In the genomic region with DNA sequence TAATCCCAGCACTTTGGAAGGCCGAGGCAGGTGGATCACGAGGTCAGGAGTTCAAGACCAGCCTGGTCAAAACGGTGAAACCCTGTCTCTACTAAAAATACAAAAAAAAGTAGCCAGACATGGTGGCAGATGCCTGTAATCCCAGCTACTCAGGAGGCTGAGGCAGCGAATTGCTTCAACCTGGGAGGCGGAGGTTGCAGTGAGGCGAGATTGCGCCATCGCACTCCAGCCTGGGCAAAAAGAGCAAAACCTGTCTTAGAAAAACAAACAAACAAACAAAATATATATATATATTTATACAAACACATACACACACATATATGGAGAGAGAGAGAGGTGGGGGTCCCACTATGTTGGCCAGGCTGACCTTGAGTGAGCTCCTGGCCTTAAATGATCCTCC, we compare ENCODE assay signal across 1 cellular context. TPM values are rescaled to one million over a fixed set of nuclear protein-coding genes. Genes with fewer than 3 reads are reported as not detected.
"Had no signal": no experiment of that assay in that cellular context is flagged by ENCODE, and none has a peak within 500 bp of the region (broad histone marks: within the 10 kb centered on the region; RNA-seq: fewer than 3 reads in every experiment).

No MANE protein-coding gene starts in this region.

RNA-seq across cellular contexts. Expression of a gene that starts 56.6 kb away (rescaled TPM):
- total RNA-seq: glomerular endothelial cell had no signal
